Comparison of ENCODE assay signal across 22 cellular contexts in the genomic region with DNA sequence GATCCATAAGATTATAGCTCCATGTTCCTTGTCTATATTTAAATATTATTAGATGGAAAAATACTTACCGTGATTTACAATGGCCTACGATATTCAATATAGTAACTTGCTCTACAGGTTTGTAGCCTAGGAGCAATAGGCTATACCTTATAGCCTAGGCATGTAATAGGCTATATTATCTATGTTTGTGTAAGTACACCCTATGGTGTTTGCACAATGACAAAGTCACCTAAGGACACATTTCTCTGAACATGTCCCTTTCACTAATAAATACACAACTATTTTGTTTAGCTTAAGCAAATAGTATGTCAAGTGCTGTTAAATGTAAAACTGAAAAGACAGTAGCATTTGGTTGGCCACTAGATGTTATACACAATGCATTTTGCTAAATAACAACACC.
"Had no signal": no experiment of that assay in that cellular context is flagged by ENCODE, and none has a peak within 500 bp of the region (broad histone marks: within the 10 kb centered on the region; RNA-seq: fewer than 3 reads in every experiment).

No MANE protein-coding gene starts in this region.

- DNase-seq: activated CD4-positive, alpha-beta T cell treated with anti-CD3 and anti-CD28 coated beads, Interleukin-2, amount 10 ng/mL, durations not matched to agents 24 days and 14 days; activated CD4-positive, alpha-beta T cell treated with anti-CD3 and anti-CD28 coated beads, Interleukin-2, amount 50 U/mL, for 4 hours; activated CD8-positive, alpha-beta T cell treated with anti-CD3 and anti-CD28 coated beads for 36 hours; activated gamma-delta T cell treated with Interleukin-2 at 50 U/mL for 16 hours; activated naive CD4-positive, alpha-beta T cell treated with anti-CD3 and anti-CD28 coated beads for 36 hours; activated T-cell treated with anti-CD3 and anti-CD28 coated beads for 4 hours; activated T-cell treated with anti-CD3 and anti-CD28 coated beads, Interleukin-2, amount 50 U/mL, for 4 hours; adrenal gland; body of pancreas; NCI-H1105; NCI-H1436 treated with DMSO at 0.1 percent for 48 hours; NCI-H187 treated with DMSO at 0.1 percent for 48 hours; NCI-H2081; NCI-H226; NCI-H446 treated with DMSO at 0.1 percent for 48 hours; NCI-H526 treated with DMSO at 0.1 percent for 48 hours; Peyer's patch; RPMI8226; SIG-M5; SW 1271; T-helper 1 cell; T1000 had no signal
